Comparison of ENCODE assay signal across 11 cellular contexts in the genomic region with DNA sequence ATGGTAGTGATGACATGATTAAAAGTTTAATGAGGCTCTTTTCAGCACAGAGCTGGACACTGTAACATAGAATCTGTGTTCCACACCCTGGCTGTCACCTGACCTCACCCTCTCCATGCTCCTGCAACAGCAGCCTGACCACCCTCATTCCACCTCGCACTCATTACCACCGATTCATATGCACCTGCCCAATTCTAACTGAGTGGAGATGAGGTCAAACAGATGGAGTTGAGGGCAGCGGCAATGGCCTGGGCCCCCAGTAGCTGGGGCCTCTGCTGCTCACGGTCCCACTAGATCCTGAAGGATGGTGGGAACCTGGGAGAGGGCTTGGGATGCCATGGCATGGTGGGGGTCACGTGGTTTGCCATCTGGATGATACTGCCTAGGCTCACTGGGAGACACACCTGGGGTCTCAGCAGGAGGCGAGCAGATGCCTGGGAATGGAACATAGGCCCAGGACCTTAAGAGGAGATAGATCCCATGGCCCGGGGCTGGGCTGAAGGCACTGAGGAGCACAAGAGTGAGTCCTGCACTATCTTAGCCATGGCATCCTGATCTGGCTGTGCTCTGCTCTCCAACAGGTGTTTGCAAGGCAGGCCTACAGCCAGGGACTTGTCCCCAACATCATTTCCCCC. TPM values are rescaled to one million over a fixed set of nuclear protein-coding genes. Genes with fewer than 3 reads are reported as not detected.
DNase-seq lines count a peak whose midpoint lies in the region; ATAC-seq lines count a peak whose summit lies in the region.
"Had no signal": no experiment of that assay in that cellular context is flagged by ENCODE, and none has a peak within 500 bp of the region (broad histone marks: within the 10 kb centered on the region; RNA-seq: fewer than 3 reads in every experiment).

No MANE protein-coding gene starts in this region.

- peaks cover 4% of the 10 kb centered on the region for H3K4me1 Mint-ChIP-seq in stimulated activated naive CD8-positive, alpha-beta T cell treated with anti-CD3 and anti-CD28 coated beads, Interleukin-15, Interleukin-2, amounts not matched to agents 100 ng/mL and 50 ng/mL, for 24 hours (ENCODE audit: low read depth)
- peaks cover 7% of the 10 kb centered on the region for H3K4me1 Mint-ChIP-seq in activated naive CD8-positive, alpha-beta T cell (ENCODE audit: low read depth)
- peaks cover 6 to 8% of the 10 kb centered on the region in 2 donors for H3K4me1 Mint-ChIP-seq in immature natural killer cell

- peaks cover 6% of the 10 kb centered on the region for H3K27me3 Mint-ChIP-seq in stimulated activated naive CD8-positive, alpha-beta T cell treated with anti-CD3 and anti-CD28 coated beads, Interleukin-15, Interleukin-2, amounts not matched to agents 100 ng/mL and 50 ng/mL, for 24 hours
- H3K27me3 Mint-ChIP-seq in activated naive CD8-positive, alpha-beta T cell, result peaks cover 3% of the 10 kb centered on the region
- peaks cover 2 to 13% (median 7%) of the 10 kb centered on the region in 3 donors for H3K27me3 Mint-ChIP-seq in immature natural killer cell (ENCODE audit: low read depth in 3 of 3)

- DNase-seq in stimulated activated naive CD8-positive, alpha-beta T cell treated with anti-CD3 and anti-CD28 coated beads, Interleukin-15, Interleukin-2, amounts not matched to agents 100 U/mL and 50 U/mL, for 24 hours, result no peak
- DNase-seq in immature natural killer cell, result no peak
- DNase-seq in C1 segment of cervical spinal cord (lab: John Stamatoyannopoulos, UW), result no peak
- no peak for DNase-seq in central memory CD4-positive, alpha-beta T cell
- DNase-seq: body of pancreas, NCI-H1417 treated with DMSO at 0.1 percent for 48 hours, NCI-H774 had no signal

- peak overlapping the region; percentile 75 for H3K4me3 Mint-ChIP-seq in stimulated activated naive CD8-positive, alpha-beta T cell treated with anti-CD3 and anti-CD28 coated beads, Interleukin-15, Interleukin-2, amounts not matched to agents 100 ng/mL and 50 ng/mL, for 24 hours
- H3K4me3 Mint-ChIP-seq in activated naive CD8-positive, alpha-beta T cell, result peak overlapping the region; percentile 86
- H3K4me3 Mint-ChIP-seq in immature natural killer cell, result peak overlapping the region in 4 of 5 donors; percentile 39 to 86 (median 72)

- no peak for ATAC-seq in stimulated activated naive CD8-positive, alpha-beta T cell treated with anti-CD3 and anti-CD28 coated beads, Interleukin-15, Interleukin-2, amounts not matched to agents 100 U/mL and 50 U/mL, for 24 hours
- no peak for ATAC-seq in HG03432 (IDR thresholded peaks at IDR 0.05; ENCODE audit: unreplicated experiment)
- no peak for ATAC-seq in GM19035 (IDR thresholded peaks at IDR 0.05; ENCODE audit: unreplicated experiment)
- ATAC-seq: body of pancreas had no signal

- H3K36me3 Mint-ChIP-seq in stimulated activated naive CD8-positive, alpha-beta T cell treated with anti-CD3 and anti-CD28 coated beads, Interleukin-15, Interleukin-2, amounts not matched to agents 100 ng/mL and 50 ng/mL, for 24 hours (ENCODE audit: low read depth), result no peaks in the 10 kb centered on the region
- no peaks in the 10 kb centered on the region for H3K36me3 Mint-ChIP-seq in activated naive CD8-positive, alpha-beta T cell
- no peaks in the 10 kb centered on the region for H3K36me3 Mint-ChIP-seq in immature natural killer cell

- no peak overlapping the region for H3K27ac Mint-ChIP-seq in stimulated activated naive CD8-positive, alpha-beta T cell treated with anti-CD3 and anti-CD28 coated beads, Interleukin-15, Interleukin-2, amounts not matched to agents 100 ng/mL and 50 ng/mL, for 24 hours
- H3K27ac Mint-ChIP-seq in activated naive CD8-positive, alpha-beta T cell, result no peak overlapping the region
- no peak overlapping the region for H3K27ac Mint-ChIP-seq in immature natural killer cell

- H3K9me3 Mint-ChIP-seq in stimulated activated naive CD8-positive, alpha-beta T cell treated with anti-CD3 and anti-CD28 coated beads, Interleukin-15, Interleukin-2, amounts not matched to agents 100 ng/mL and 50 ng/mL, for 24 hours, result no peaks in the 10 kb centered on the region
- H3K9me3 Mint-ChIP-seq in activated naive CD8-positive, alpha-beta T cell (ENCODE audit: low read depth), result no peaks in the 10 kb centered on the region
- H3K9me3 Mint-ChIP-seq in immature natural killer cell, result no peaks in the 10 kb centered on the region

RNA-seq across cellular contexts. Expression of gene SCN5A, which starts 1.3 kb away (rescaled TPM):
- polyA plus RNA-seq in immature natural killer cell, result not detected
